ENCODE assay signal across 19 cellular contexts in the genomic region with DNA sequence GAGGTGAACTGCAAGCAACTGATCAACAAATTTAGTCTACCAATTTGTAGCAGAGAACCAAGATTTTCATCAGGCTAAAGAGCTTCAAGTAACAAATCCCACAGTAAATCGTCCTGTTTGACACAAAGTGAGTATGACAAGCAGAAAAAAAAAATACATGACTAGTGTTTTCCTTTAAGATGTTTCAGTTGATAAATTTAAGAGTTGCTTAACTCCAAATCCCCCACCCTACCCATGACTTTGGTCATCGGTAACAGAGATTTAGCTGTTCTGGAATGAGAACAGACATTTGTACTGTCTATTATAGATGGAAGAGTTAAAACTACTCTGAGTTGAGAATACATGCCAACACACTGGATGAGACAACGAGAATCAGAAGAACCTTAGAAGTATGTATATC.
DNase-seq lines count a peak whose midpoint lies in the region; ATAC-seq, FAIRE-seq and TF ChIP-seq lines count a peak whose summit lies in the region.
"Had no signal": no experiment of that assay in that cellular context is flagged by ENCODE, and none has a peak within 500 bp of the region (broad histone marks: within the 10 kb centered on the region; RNA-seq: fewer than 3 reads in every experiment).

No MANE protein-coding gene starts in this region.

- no peak overlapping the region for H2AFZ ChIP-seq in hepatocyte

- H3K36me3 ChIP-seq in adipocyte (ENCODE audit: control insufficient read depth, insufficient read depth, low read length, severe bottlenecking) (peaks cover 15% of the 10 kb centered on the region), hepatocyte (replicated peaks; ENCODE audit: insufficient read depth, low read depth) (no peaks in the 10 kb centered on the region), small intestine (ENCODE audit: control insufficient read depth in 2 of 2, insufficient read depth in 2 of 2, low read length in 2 of 2) (no peaks in the 10 kb centered on the region)
- peaks cover 0 to 40% (median 0%) of the 10 kb centered on the region in 3 experiments for H3K36me3 ChIP-seq in naive thymus-derived CD4-positive, alpha-beta T cell (ENCODE audit: control insufficient read depth in 2 of 3, insufficient read depth in 3 of 3, low read length in 3 of 3)
- H3K36me3 ChIP-seq: BLaER1 had no signal

- H3K9me2 ChIP-seq in hepatocyte (replicated peaks; ENCODE audit: insufficient read depth), result no peaks in the 10 kb centered on the region

- intact Hi-C loops in activated naive CD4-positive, alpha-beta T cell treated with anti-CD3 and anti-CD28 coated beads for 36 hours (cut with micrococcal nuclease), result no loop called here
- intact Hi-C loops in naive thymus-derived CD4-positive, alpha-beta T cell (cut with micrococcal nuclease), result no loop called here

- DNase-seq in activated naive CD4-positive, alpha-beta T cell treated with anti-CD3 and anti-CD28 coated beads for 36 hours, result no peak
- DNase-seq in activated naive CD4-positive, alpha-beta T cell treated with anti-CD3 and anti-CD28 coated beads, Interleukin-2, amount 10 ng/mL, durations not matched to agents 7 days and 5 days, result no peak
- DNase-seq in EL (peak; percentile 45), adipocyte (ENCODE audit: low read depth) (peak; percentile 90), hepatocyte (ENCODE audit: low spot score) (no peak), small intestine (no peak), NCI-H128 (lab: John Stamatoyannopoulos, UW; ENCODE audit: unreplicated experiment) (no peak)
- DNase-seq in naive thymus-derived CD4-positive, alpha-beta T cell, result no peak
- DNase-seq: CD8-positive, alpha-beta memory T cell; DMS53; NCI-H1048; NCI-H1436 treated with DMSO at 0.1 percent for 48 hours; NCI-H2029; NCI-H526; PC-3; RPMI8226 had no signal

- H3K27ac ChIP-seq in naive thymus-derived CD4-positive, alpha-beta T cell (ENCODE audit: low read depth, low read length), result no peak overlapping the region
- H3K27ac ChIP-seq in hepatocyte (no peak overlapping the region), small intestine (ENCODE audit: low read depth in 1 of 2, low read length in 1 of 2) (no peak overlapping the region)
- H3K27ac ChIP-seq: A549, BLaER1 had no signal

- POLR2A ChIA-PET in naive thymus-derived CD4-positive, alpha-beta T cell (lab: Charles Lee), result interaction anchor here (0.6 kb wide), 1 partner anchor 19 kb away, joined by 3 read pairs; no protein-coding TSS in a partner anchor

- peak overlapping the region; percentile 54 for H3K27ac Mint-ChIP-seq in activated naive CD4-positive, alpha-beta T cell treated with anti-CD3 and anti-CD28 coated beads for 36 hours
- no peak overlapping the region for H3K27ac Mint-ChIP-seq in activated naive CD4-positive, alpha-beta T cell treated with anti-CD3 and anti-CD28 coated beads, Interleukin-2, amount 10 ng/mL, durations not matched to agents 7 days and 5 days
- H3K27ac Mint-ChIP-seq in naive thymus-derived CD4-positive, alpha-beta T cell, result peak overlapping the region in 5 of 9 donors; percentile 24 to 75 (median 70)

- 70% methylated on average over 3 of the region's 3 CpGs for WGBS in hepatocyte (ENCODE audit: low lambda C conversion rate, missing lambda C conversion rate)
- 74 to 90% (median 88%) methylated on average over 3 of the region's 3 CpGs for WGBS in small intestine, 3 donors

- H3K27me3 ChIP-seq in adipocyte (replicated peaks; ENCODE audit: control insufficient read depth, insufficient read depth, low read length) (no peaks in the 10 kb centered on the region), hepatocyte (no peaks in the 10 kb centered on the region), small intestine (ENCODE audit: control insufficient read depth in 2 of 2, insufficient read depth in 2 of 2, low read length in 2 of 2) (no peaks in the 10 kb centered on the region)
- no peaks in the 10 kb centered on the region for H3K27me3 ChIP-seq in naive thymus-derived CD4-positive, alpha-beta T cell (ENCODE audit: control insufficient read depth in 2 of 2, insufficient read depth in 2 of 2, low read length in 2 of 2)
- H3K27me3 ChIP-seq: BLaER1 had no signal

- no peaks in the 10 kb centered on the region for H3K27me3 Mint-ChIP-seq in activated naive CD4-positive, alpha-beta T cell treated with anti-CD3 and anti-CD28 coated beads for 36 hours (ENCODE audit: low read depth)
- no peaks in the 10 kb centered on the region for H3K27me3 Mint-ChIP-seq in activated naive CD4-positive, alpha-beta T cell treated with anti-CD3 and anti-CD28 coated beads, Interleukin-2, amount 10 ng/mL, durations not matched to agents 7 days and 5 days
- no peaks in the 10 kb centered on the region for H3K27me3 Mint-ChIP-seq in naive thymus-derived CD4-positive, alpha-beta T cell
- H3K27me3 Mint-ChIP-seq: CD8-positive, alpha-beta memory T cell had no signal

- H3K36me3 Mint-ChIP-seq in activated naive CD4-positive, alpha-beta T cell treated with anti-CD3 and anti-CD28 coated beads for 36 hours (ENCODE audit: low read depth), result peaks cover 29% of the 10 kb centered on the region
- H3K36me3 Mint-ChIP-seq in activated naive CD4-positive, alpha-beta T cell treated with anti-CD3 and anti-CD28 coated beads, Interleukin-2, amount 10 ng/mL, durations not matched to agents 7 days and 5 days, result peaks cover 64% of the 10 kb centered on the region
- peaks cover 17 to 65% (median 40%) of the 10 kb centered on the region in 5 donors for H3K36me3 Mint-ChIP-seq in naive thymus-derived CD4-positive, alpha-beta T cell

- H3K9me3 ChIP-seq in adipocyte (ENCODE audit: control insufficient read depth, low read length), result no peaks in the 10 kb centered on the region
- no peaks in the 10 kb centered on the region for H3K9me3 ChIP-seq in naive thymus-derived CD4-positive, alpha-beta T cell (ENCODE audit: control insufficient read depth in 2 of 3, low read length in 3 of 3)
- H3K9me3 ChIP-seq in hepatocyte (ENCODE audit: low read depth), result no peaks in the 10 kb centered on the region
- H3K9me3 ChIP-seq in small intestine (ENCODE audit: control insufficient read depth, low read depth), result no peaks in the 10 kb centered on the region
- H3K9me3 ChIP-seq: A549, BLaER1 had no signal

- H3K9me3 Mint-ChIP-seq in activated naive CD4-positive, alpha-beta T cell treated with anti-CD3 and anti-CD28 coated beads for 36 hours, result no peaks in the 10 kb centered on the region
- H3K9me3 Mint-ChIP-seq in activated naive CD4-positive, alpha-beta T cell treated with anti-CD3 and anti-CD28 coated beads, Interleukin-2, amount 10 ng/mL, durations not matched to agents 7 days and 5 days, result peaks cover 3% of the 10 kb centered on the region
- H3K9me3 Mint-ChIP-seq in naive thymus-derived CD4-positive, alpha-beta T cell, result peaks cover 0 to 2% (median 0%) of the 10 kb centered on the region in 11 donors
- H3K9me3 Mint-ChIP-seq: CD8-positive, alpha-beta memory T cell had no signal

- H3K9ac ChIP-seq in adipocyte (ENCODE audit: low read length), result no peak overlapping the region
- H3K9ac ChIP-seq: BLaER1 had no signal

- peaks cover 43% of the 10 kb centered on the region for H3K4me1 ChIP-seq in adipocyte (ENCODE audit: control insufficient read depth, insufficient read depth, low read length)
- H3K4me1 ChIP-seq in naive thymus-derived CD4-positive, alpha-beta T cell (ENCODE audit: control insufficient read depth in 2 of 2, insufficient read depth in 2 of 2, low read length in 2 of 2), result peaks cover 0 to 11% of the 10 kb centered on the region in 2 donors
- H3K4me1 ChIP-seq in hepatocyte (ENCODE audit: insufficient read depth), result peaks cover 12% of the 10 kb centered on the region
- peaks cover 0 to 4% of the 10 kb centered on the region in 2 donors for H3K4me1 ChIP-seq in small intestine (ENCODE audit: control insufficient read depth in 2 of 2, insufficient read depth in 1 of 2, low read depth in 1 of 2, low read length in 1 of 2)
- H3K4me1 ChIP-seq: A549, BLaER1 had no signal

- H3K4me2 ChIP-seq in hepatocyte, result no peak overlapping the region
- H3K4me2 ChIP-seq: A549, BLaER1 had no signal

- H3K4me3 ChIP-seq in adipocyte (ENCODE audit: low read length) (no peak overlapping the region), hepatocyte (no peak overlapping the region), small intestine (ENCODE audit: low read depth in 1 of 2, low read length in 2 of 2) (no peak overlapping the region)
- no peak overlapping the region for H3K4me3 ChIP-seq in naive thymus-derived CD4-positive, alpha-beta T cell (ENCODE audit: low read length)
- H3K4me3 ChIP-seq: A549, BLaER1 had no signal

- CTCF ChIA-PET in activated naive CD4-positive, alpha-beta T cell treated with anti-CD3 and anti-CD28 coated beads for 36 hours (lab: Charles Lee), result interaction anchor here (0.5 to 1.5 kb wide), 8 partner anchors 10 to 1302 kb away, joined by 3 to 7 read pairs (median 3); no protein-coding TSS in a partner anchor
- CTCF ChIA-PET in activated naive CD4-positive, alpha-beta T cell treated with anti-CD3 and anti-CD28 coated beads, Interleukin-2, amount 10 ng/mL, durations not matched to agents 7 days and 5 days (lab: Charles Lee), result interaction anchor here (1.0 to 5.4 kb wide), 5 partner anchors 13 to 303 kb away, joined by 3 to 47 read pairs (median 4); partner anchors contain the start of gene MAML2
- CTCF ChIA-PET in naive thymus-derived CD4-positive, alpha-beta T cell (lab: Charles Lee), result interaction anchor here (0.6 to 1.5 kb wide), 4 partner anchors 10 to 336 kb away, joined by 3 to 5 read pairs (median 4); no protein-coding TSS in a partner anchor

- no peak for ATAC-seq in naive thymus-derived CD4-positive, alpha-beta T cell
- ATAC-seq: A549, PC-3 had no signal

- peaks cover 40% of the 10 kb centered on the region for H3K79me2 ChIP-seq in hepatocyte

- no peak overlapping the region for H3K4me3 Mint-ChIP-seq in activated naive CD4-positive, alpha-beta T cell treated with anti-CD3 and anti-CD28 coated beads for 36 hours
- H3K4me3 Mint-ChIP-seq in activated naive CD4-positive, alpha-beta T cell treated with anti-CD3 and anti-CD28 coated beads, Interleukin-2, amount 10 ng/mL, durations not matched to agents 7 days and 5 days, result no peak overlapping the region
- H3K4me3 Mint-ChIP-seq in naive thymus-derived CD4-positive, alpha-beta T cell, result peak overlapping the region in 4 of 10 donors; percentile 9 to 17 (median 16)
- H3K4me3 Mint-ChIP-seq: CD8-positive, alpha-beta memory T cell had no signal

- FAIRE-seq in small intestine (lab: Jason Lieb, UNC), result no peak
- FAIRE-seq: A549, H54 had no signal

- no peak for TF ChIP-seq CTCF in hepatocyte (IDR thresholded peaks at IDR 0.05; ENCODE audit: poor library complexity)

- H3K4me1 Mint-ChIP-seq in activated naive CD4-positive, alpha-beta T cell treated with anti-CD3 and anti-CD28 coated beads for 36 hours (ENCODE audit: low read depth), result peaks cover 31% of the 10 kb centered on the region
- H3K4me1 Mint-ChIP-seq in activated naive CD4-positive, alpha-beta T cell treated with anti-CD3 and anti-CD28 coated beads, Interleukin-2, amount 10 ng/mL, durations not matched to agents 7 days and 5 days, result peaks cover 12% of the 10 kb centered on the region
- peaks cover 26 to 74% (median 34%) of the 10 kb centered on the region in 7 donors for H3K4me1 Mint-ChIP-seq in naive thymus-derived CD4-positive, alpha-beta T cell

- no peaks in the 10 kb centered on the region for H4K20me1 ChIP-seq in hepatocyte (ENCODE audit: insufficient read depth, poor library complexity, severe bottlenecking)
- H4K20me1 ChIP-seq: BLaER1 had no signal

Comparison
In these comparisons a context has a peak if more than half of its experiments do, and no peak if none do; other contexts are left out.
1. DNase-seq: peak in EL (single experiment) and adipocyte (single experiment); none in activated naive CD4-positive, alpha-beta T cell treated with anti-CD3 and anti-CD28 coated beads for 36 hours (single experiment), activated naive CD4-positive, alpha-beta T cell treated with anti-CD3 and anti-CD28 coated beads, Interleukin-2, amount 10 ng/mL, durations not matched to agents 7 days and 5 days (single experiment), naive thymus-derived CD4-positive, alpha-beta T cell (0 of 9), hepatocyte (single experiment), small intestine (single experiment) and NCI-H128 (single experiment).